In genomic region chr6:26252097-26252496, GRCh38 we compare ENCODE assay signal across 8 cellular contexts.
A peak's percentile ranks its signal among the peaks of the same experiment; 100 is the strongest.
DNase-seq lines count a peak whose midpoint lies in the region; ATAC-seq and TF ChIP-seq lines count a peak whose summit lies in the region.
"Not testable (repeated sequence)": the region's sequence is repeated elsewhere in the genome, so short reads cannot be mapped to it uniquely, and the experiment has no call there.

No MANE protein-coding gene starts in this region.

- H3K9me3 Mint-ChIP-seq in CD8-positive, alpha-beta T cell; immature natural killer cell; neural crest cell: not testable (repeated sequence)

- not testable (repeated sequence) for H3K9me3 ChIP-seq in CD8-positive, alpha-beta T cell (ENCODE audit: low read length); T-helper 17 cell (ENCODE audit: control insufficient read depth, low read length, poor library complexity, severe bottlenecking); ascending aorta; suprapubic skin

- H3K4me1 ChIP-seq in CD8-positive, alpha-beta T cell (ENCODE audit: insufficient read depth, low read length) = peaks cover 15% of the 10 kb centered on the region
- peaks cover 20% of the 10 kb centered on the region for H3K4me1 ChIP-seq in KMS-11 (ENCODE audit: low read depth, poor library complexity, severe bottlenecking)
- H3K4me1 ChIP-seq in ascending aorta = not testable (repeated sequence)
- peaks cover 26% of the 10 kb centered on the region for H3K4me1 ChIP-seq in suprapubic skin

- not testable (repeated sequence) for TF ChIP-seq POLR2A in suprapubic skin (IDR thresholded peaks at IDR 0.05)

- peaks cover 42% of the 10 kb centered on the region for H3K4me1 Mint-ChIP-seq in CD8-positive, alpha-beta T cell (ENCODE audit: low read depth)
- H3K4me1 Mint-ChIP-seq in T-helper 17 cell = peaks cover 30% of the 10 kb centered on the region
- H3K4me1 Mint-ChIP-seq in immature natural killer cell = peaks cover 42 to 65% of the 10 kb centered on the region in 2 donors
- peaks cover 49% of the 10 kb centered on the region for H3K4me1 Mint-ChIP-seq in neural crest cell

- H3K9ac ChIP-seq in KMS-11 = peak overlapping the region; percentile 91; the same call in 1 of the 2 replicates

- H3K27ac ChIP-seq in CD8-positive, alpha-beta T cell (ENCODE audit: low read depth, low read length) = not testable (repeated sequence)
- H3K27ac ChIP-seq in KMS-11 = peak overlapping the region; percentile 93; the same call in 1 of the 2 replicates
- peak overlapping the region in 1 of 2 donors; percentile 64 for H3K27ac ChIP-seq in ascending aorta
- H3K27ac ChIP-seq in suprapubic skin = peak overlapping the region; percentile 69

- TF ChIP-seq CTCF in CD8-positive, alpha-beta T cell (IDR thresholded peaks at IDR 0.05); KMS-11 (conservative IDR thresholded peaks at IDR 0.05; ENCODE audit: low read depth, low read length); ascending aorta (IDR thresholded peaks at IDR 0.05); epithelial cell of esophagus (IDR thresholded peaks at IDR 0.05; ENCODE audit: insufficient read depth, low read depth, low read length, missing control alignments); neural crest cell (conservative IDR thresholded peaks at IDR 0.05); suprapubic skin (IDR thresholded peaks at IDR 0.05): not testable (repeated sequence)

- intact Hi-C loops in CD8-positive, alpha-beta T cell (cut with DNase I, micrococcal nuclease); ascending aorta (cut with DNase I): not testable (repeated sequence)

- not testable (repeated sequence) for H2AFZ ChIP-seq in KMS-11 (ENCODE audit: low read depth)

- not testable (repeated sequence) for TF ChIP-seq EP300 in suprapubic skin (IDR thresholded peaks at IDR 0.05)

- peak overlapping the region; percentile 89; the same call in 1 of the 2 replicates for H3K4me2 ChIP-seq in KMS-11

- H3K36me3 ChIP-seq in CD8-positive, alpha-beta T cell (ENCODE audit: insufficient read depth, low read length); KMS-11 (ENCODE audit: insufficient read depth); ascending aorta; suprapubic skin: not testable (repeated sequence)

- H3K27me3 Mint-ChIP-seq in CD8-positive, alpha-beta T cell (ENCODE audit: low read depth); T-helper 17 cell: not testable (repeated sequence)
- H3K27me3 Mint-ChIP-seq in immature natural killer cell (ENCODE audit: low read depth in 3 of 3) (peaks cover 6 to 15% (median 10%) of the 10 kb centered on the region in 3 donors), neural crest cell (ENCODE audit: low read depth) (peaks cover 11% of the 10 kb centered on the region)

- H3K36me3 Mint-ChIP-seq in CD8-positive, alpha-beta T cell; T-helper 17 cell (ENCODE audit: low read depth); immature natural killer cell; neural crest cell (ENCODE audit: low read depth): not testable (repeated sequence)

- peak overlapping the region; percentile 99 for H3K4me3 Mint-ChIP-seq in CD8-positive, alpha-beta T cell
- peak overlapping the region; percentile 96 for H3K4me3 Mint-ChIP-seq in T-helper 17 cell
- peak overlapping the region; percentile 95 to 100 (median 99) for H3K4me3 Mint-ChIP-seq in immature natural killer cell
- H3K4me3 Mint-ChIP-seq in neural crest cell = peak overlapping the region; percentile 94

- 29% methylated on average over 5 of the region's 5 CpGs for WGBS in suprapubic skin

- POLR2A ChIA-PET in CD8-positive, alpha-beta T cell (lab: Charles Lee) = interaction anchor here (0.6 to 4.4 kb wide), 11 partner anchors 11 to 232 kb away, joined by 3 to 57 read pairs (median 23); a partner anchor contains a TSS

- CTCF ChIA-PET in CD8-positive, alpha-beta T cell (lab: Charles Lee) = interaction anchor here (0.7 to 3.7 kb wide), 6 partner anchors 16 to 1644 kb away, joined by 3 to 24 read pairs (median 4); a partner anchor contains a TSS

- not testable (repeated sequence) for H4K20me1 ChIP-seq in KMS-11 (ENCODE audit: insufficient read depth)

- H3K4me3 ChIP-seq in CD8-positive, alpha-beta T cell (ENCODE audit: low read depth, low read length) = peak overlapping the region; percentile 80
- not testable (repeated sequence) for H3K4me3 ChIP-seq in KMS-11 (IDR thresholded peaks at IDR 0.05; ENCODE audit: insufficient read depth, low read depth, low read length)
- H3K4me3 ChIP-seq in ascending aorta (peak overlapping the region; percentile 57 to 74), epithelial cell of esophagus (ENCODE audit: low read length) (peak overlapping the region; percentile 81), suprapubic skin (peak overlapping the region; percentile 68)

- not testable (repeated sequence) for DNase-seq in CD8-positive, alpha-beta T cell; T-helper 17 cell; ascending aorta (ENCODE audit: low spot score in 2 of 2); epithelial cell of esophagus (ENCODE audit: low read depth); neural crest cell (ENCODE audit: low read depth, low spot score); suprapubic skin (ENCODE audit: low spot score in 2 of 2)
- DNase-seq in immature natural killer cell = peak in 1 of 3 donors; percentile 10

- H3K27me3 ChIP-seq in CD8-positive, alpha-beta T cell (ENCODE audit: insufficient read depth, low read length); KMS-11 (ENCODE audit: insufficient read depth, low read depth); ascending aorta: not testable (repeated sequence)
- H3K27me3 ChIP-seq in suprapubic skin = peaks cover 62% of the 10 kb centered on the region

- peaks cover 13% of the 10 kb centered on the region; the same call in 1 of the 2 replicates for H3K79me2 ChIP-seq in KMS-11 (ENCODE audit: insufficient read depth, low read depth)

- peak overlapping the region; percentile 90 for H3K27ac Mint-ChIP-seq in CD8-positive, alpha-beta T cell
- H3K27ac Mint-ChIP-seq in T-helper 17 cell (peak overlapping the region; percentile 93), immature natural killer cell (peak overlapping the region; percentile 90 to 97 (median 95)), neural crest cell (ENCODE audit: unreplicated experiment) (peak overlapping the region; percentile 89)

- not testable (repeated sequence) for ATAC-seq in CD8-positive, alpha-beta T cell; T-helper 17 cell
